1 cellular context compared by ENCODE assay signal in genomic region chrX:102964941-102965340, GRCh38.
TF ChIP-seq lines count a peak whose summit lies in the region.

No MANE protein-coding gene starts in this region.

TF ChIP-seq in A549, 52 proteins besides CTCF, POLR2A, EP300 and RAD21:
- TF ChIP-seq E2F6 (IDR thresholded peaks at IDR 0.05; ENCODE audit: borderline replicate concordance, low read depth) (no peak), CEBPB (IDR thresholded peaks at IDR 0.05) (no peak), PBX3 (IDR thresholded peaks at IDR 0.05) (no peak), BHLHE40 (IDR thresholded peaks at IDR 0.05; ENCODE audit: low read depth, low read length) (no peak), REST (IDR thresholded peaks at IDR 0.05) (no peak), JUN (IDR thresholded peaks at IDR 0.05) (no peak), PHF8 (IDR thresholded peaks at IDR 0.05; ENCODE audit: borderline replicate concordance, low read depth) (no peak), CBX8 (IDR thresholded peaks at IDR 0.05) (no peak), KDM5A (IDR thresholded peaks at IDR 0.05) (no peak), USF2 (IDR thresholded peaks at IDR 0.05) (no peak), NFE2L2 (conservative IDR thresholded peaks at IDR 0.05; ENCODE audit: low read length) (no peak), HMGXB4 (CRISPR knock-in tag; IDR thresholded peaks at IDR 0.05; ENCODE audit: borderline replicate concordance) (no peak), SREBF2 (IDR thresholded peaks at IDR 0.05) (no peak), ZNF302 (CRISPR knock-in tag; IDR thresholded peaks at IDR 0.05) (no peak), RCOR1 (IDR thresholded peaks at IDR 0.05; ENCODE audit: low read depth, low read length) (no peak), HOXB5 (CRISPR knock-in tag; IDR thresholded peaks at IDR 0.05) (no peak), EHF (CRISPR knock-in tag; IDR thresholded peaks at IDR 0.05) (no peak), ELK1 (IDR thresholded peaks at IDR 0.05; ENCODE audit: low read depth, low read length) (no peak), HES2 (IDR thresholded peaks at IDR 0.05) (no peak), FOSB (CRISPR knock-in tag; IDR thresholded peaks at IDR 0.05) (no peak)
